In the genomic region with DNA sequence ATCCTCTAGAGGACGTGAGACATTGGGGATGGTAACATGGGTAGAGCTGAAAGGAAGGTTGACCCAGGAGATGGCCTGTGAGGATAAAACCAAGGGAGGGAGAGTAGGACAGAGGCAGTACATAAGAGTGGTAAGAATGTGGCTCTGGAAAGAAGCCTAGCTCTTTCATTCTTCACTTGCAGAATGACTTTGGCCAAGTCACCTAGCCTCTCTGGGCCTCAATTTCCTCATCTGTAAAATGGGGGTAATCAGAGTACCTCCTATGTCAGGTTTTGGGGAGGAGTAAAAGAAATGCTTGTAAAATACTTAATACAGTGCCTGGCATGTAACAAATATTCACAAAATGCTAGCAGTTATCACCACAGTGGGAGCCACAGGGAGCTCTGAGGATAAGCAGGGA, we compare ENCODE assay signal across 9 cellular contexts. TPM values are rescaled to one million over a fixed set of nuclear protein-coding genes. Genes with fewer than 3 reads are reported as not detected.
DNase-seq lines count a peak whose midpoint lies in the region; ATAC-seq and TF ChIP-seq lines count a peak whose summit lies in the region.
"Had no signal": no experiment of that assay in that cellular context is flagged by ENCODE, and none has a peak within 500 bp of the region (broad histone marks: within the 10 kb centered on the region; RNA-seq: fewer than 3 reads in every experiment).

No MANE protein-coding gene starts in this region.

- H3K4me3 Mint-ChIP-seq in T-helper 17 cell: peak overlapping the region; percentile 100

- TF ChIP-seq POLR2A in gastrocnemius medialis (IDR thresholded peaks at IDR 0.05): no peak

- H3K36me3 ChIP-seq in gastrocnemius medialis: peaks cover 0 to 4% of the 10 kb centered on the region in 2 donors

- intact Hi-C loops in gastrocnemius medialis (cut with DNase I; ENCODE audit: low total_unique reads): loop anchor here (5.0 to 10.0 kb wide), 5 partner anchors 279 to 604 kb away; partner anchors contain the start of genes EIF5A, KRABD2, PER1 and PHF23

- H3K36me3 Mint-ChIP-seq in T-helper 17 cell (ENCODE audit: low read depth): peaks cover 9% of the 10 kb centered on the region

- DNase-seq in GM12865 (ENCODE audit: low read depth): no peak
- no peak for DNase-seq in T-helper 17 cell
- no peak for DNase-seq in fibroblast of the aortic adventitia (ENCODE audit: low read depth)
- no peak for DNase-seq in gastrocnemius medialis
- DNase-seq in NCI-H748 treated with DMSO at 0.1 percent for 48 hours (lab: John Stamatoyannopoulos, UW): no peak
- no peak for DNase-seq in putamen (ENCODE audit: low spot score)
- no peak for DNase-seq in NCI-H2029 (lab: John Stamatoyannopoulos, UW)

- peak overlapping the region; percentile 100 for H3K27ac Mint-ChIP-seq in T-helper 17 cell

- in situ Hi-C loops in gastrocnemius medialis (cut with MboI; ENCODE audit: low sequenced_read_pairs in 4 of 4): loop anchor here in 1 of 4 donors (5.0 kb wide), 1 partner anchor 311 kb away; the partner anchor contains the start of gene PER1

- H3K27ac ChIP-seq in gastrocnemius medialis: peak overlapping the region; percentile 97 to 100 (median 100)

- H3K9me3 ChIP-seq in T-helper 17 cell (ENCODE audit: control insufficient read depth, low read length, poor library complexity, severe bottlenecking): no peaks in the 10 kb centered on the region
- H3K9me3 ChIP-seq in gastrocnemius medialis: no peaks in the 10 kb centered on the region

- H3K4me1 Mint-ChIP-seq in T-helper 17 cell: peaks cover 78% of the 10 kb centered on the region

- TF ChIP-seq CTCF in GM12865 (IDR thresholded peaks at IDR 0.05; ENCODE audit: insufficient read depth, low read depth, low read length, missing control alignments) (no peak), fibroblast of the aortic adventitia (IDR thresholded peaks at IDR 0.05; ENCODE audit: insufficient read depth, low read length) (no peak), gastrocnemius medialis (IDR thresholded peaks at IDR 0.05 in 4 of 5, conservative IDR thresholded peaks at IDR 0.05 in 1 of 5) (no peak)

- H3K4me3 ChIP-seq in GM12865 (ENCODE audit: low read depth, low read length): peak overlapping the region; percentile 89
- H3K4me3 ChIP-seq in fibroblast of the aortic adventitia (ENCODE audit: low read depth, low read length): peak overlapping the region; percentile 58
- H3K4me3 ChIP-seq in gastrocnemius medialis: peak overlapping the region; percentile 80 to 96 (median 88)

- no peaks in the 10 kb centered on the region for H3K27me3 ChIP-seq in gastrocnemius medialis

- H3K27me3 Mint-ChIP-seq in T-helper 17 cell: no peaks in the 10 kb centered on the region

- H3K4me1 ChIP-seq in gastrocnemius medialis: peaks cover 55 to 62% of the 10 kb centered on the region in 2 donors

- ATAC-seq in T-helper 17 cell: no peak
- ATAC-seq in gastrocnemius medialis: no peak
- ATAC-seq in GM21528 (IDR thresholded peaks at IDR 0.05; ENCODE audit: low FRiP score, unreplicated experiment): no peak

RNA-seq across cellular contexts. Expression of gene KDM6B, which starts 6.9 kb away (rescaled TPM):
- total RNA-seq in T-helper 17 cell: 100 to 1,000 TPM; 207 to 231 TPM
- total RNA-seq in fibroblast of the aortic adventitia (ENCODE audit: low replicate concordance): 5.7 and 32.1 TPM in 2 replicates
- total RNA-seq in gastrocnemius medialis: 1 to 10 TPM; 1.9 to 8.2 (median 4.4) TPM

RNA-seq across cellular contexts. Expression of gene TMEM88, which starts 14.0 kb away (rescaled TPM):
- total RNA-seq in T-helper 17 cell (10 to 100 TPM; 31.0 to 31.3 TPM), fibroblast of the aortic adventitia (ENCODE audit: low replicate concordance) (0.18 TPM in 1 of 2 replicates, not detected in the other), gastrocnemius medialis (10 to 100 TPM; 18.8 to 56.8 (median 27.9) TPM)
- total RNA-seq: bronchial epithelial cell had no signal

RNA-seq across cellular contexts. Expression of gene NAA38, which starts 16.5 kb away (rescaled TPM):
- total RNA-seq in T-helper 17 cell (10 to 100 TPM; 26.8 to 30.3 TPM), fibroblast of the aortic adventitia (ENCODE audit: low replicate concordance) (39.1 and 41.1 TPM in 2 replicates), gastrocnemius medialis (100 to 1,000 TPM in 2 of 4 donors, 10 to 100 TPM in 2; 57.4 to 133 (median 96.6) TPM)

RNA-seq across cellular contexts. Expression of gene CYB5D1, which starts 16.9 kb away (rescaled TPM):
- total RNA-seq in T-helper 17 cell (10 to 100 TPM in 1 of 2 donors, 1 to 10 TPM in 1; 9.3 to 14.9 TPM), fibroblast of the aortic adventitia (ENCODE audit: low replicate concordance) (6.8 and 11.2 TPM in 2 replicates), gastrocnemius medialis (10 to 100 TPM in 2 of 4 donors, 1 to 10 TPM in 2; 4.1 to 14.7 (median 9.0) TPM)

RNA-seq across cellular contexts. Expression of gene CHD3, which starts 47.7 kb away (rescaled TPM):
- 100 to 1,000 TPM; 219 TPM for total RNA-seq in T-helper 17 cell
- total RNA-seq in fibroblast of the aortic adventitia (ENCODE audit: low replicate concordance): 81.5 and 143 TPM in 2 replicates
- total RNA-seq in gastrocnemius medialis: 1 to 10 TPM; 5.4 to 7.7 (median 6.0) TPM

Comparison
In these comparisons a context has a peak if more than half of its experiments do, and no peak if none do; other contexts are left out.
1. RNA of gene TMEM88, which starts 14.0 kb away (total RNA-seq): 31.0 to 31.3 TPM in T-helper 17 cell and 18.8 to 56.8 TPM in gastrocnemius medialis; 0.18 TPM in fibroblast of the aortic adventitia; every median in the first group is over 10 times any median in the second.
2. Peak in every context shown above with its lines, with median percentiles within 50 percentile points of each other: H3K4me3 ChIP-seq.